Comparison of ENCODE assay signal across 16 cellular contexts in the genomic region with DNA sequence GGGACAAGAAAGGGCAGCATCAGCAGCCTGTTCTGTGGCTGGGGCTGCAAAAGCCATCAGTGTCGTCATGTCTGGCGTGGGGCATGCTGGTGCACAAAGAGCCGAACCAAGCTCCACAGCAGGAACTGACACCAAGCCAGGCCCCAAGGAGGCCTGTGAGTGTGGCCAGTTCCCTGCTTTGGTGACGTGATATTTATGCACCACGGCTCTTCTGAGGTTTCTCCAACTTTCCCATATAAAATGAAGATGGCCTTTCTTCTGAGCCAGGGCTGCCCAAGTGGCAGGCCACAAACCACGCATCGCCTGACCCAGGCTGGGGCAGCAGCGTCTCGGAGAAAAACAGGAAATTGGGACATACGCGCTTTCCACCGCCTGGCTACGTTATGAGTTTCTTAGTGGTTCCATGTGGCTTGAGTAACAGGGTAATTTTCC.
DNase-seq lines count a peak whose midpoint lies in the region; ATAC-seq and TF ChIP-seq lines count a peak whose summit lies in the region.
"Had no signal": no experiment of that assay in that cellular context is flagged by ENCODE, and none has a peak within 500 bp of the region (broad histone marks: within the 10 kb centered on the region; RNA-seq: fewer than 3 reads in every experiment).

No MANE protein-coding gene starts in this region.

- no peaks in the 10 kb centered on the region for H4K20me1 ChIP-seq in BLaER1

- intact Hi-C loops in head of caudate nucleus (cut with DNase I), result no loop called here

- peaks cover 16% of the 10 kb centered on the region for H3K36me3 ChIP-seq in BLaER1
- H3K36me3 ChIP-seq: transverse colon had no signal

- peak overlapping the region; percentile 32; the same call in 1 of the 2 replicates for H3K4me2 ChIP-seq in BLaER1

- H3K9me3 Mint-ChIP-seq in activated CD8-positive, alpha-beta memory T cell treated with anti-CD3 and anti-CD28 coated beads, Interleukin-2, amount 10 ng/mL, durations not matched to agents 7 days and 5 days (ENCODE audit: low read depth), result peaks cover 2% of the 10 kb centered on the region
- H3K9me3 Mint-ChIP-seq: activated T-helper 2 cell treated with anti-CD3 and anti-CD28 coated beads, Interferon-gamma antibody, Interleukin-2, Interleukin-4, amounts not matched to agents 10 μg/mL and 5 μg/mL and 100 μg/mL, durations not matched to agents 14 hours and 24 hours and 36 hours had no signal

- ATAC-seq in activated CD8-positive, alpha-beta memory T cell treated with anti-CD3 and anti-CD28 coated beads, Interleukin-2, amount 10 ng/mL, durations not matched to agents 7 days and 5 days, result no peak
- no peak for ATAC-seq in GM18505 (IDR thresholded peaks at IDR 0.05; ENCODE audit: unreplicated experiment)
- ATAC-seq: K562 had no signal

- H3K27ac ChIP-seq in BLaER1, result no peak overlapping the region

- peaks cover 23% of the 10 kb centered on the region for H3K4me1 ChIP-seq in BLaER1

- TF ChIP-seq CTCF in NB4 (IDR thresholded peaks at IDR 0.05; ENCODE audit: low read depth, low read length), result no peak

- H3K27ac Mint-ChIP-seq in activated CD8-positive, alpha-beta memory T cell treated with anti-CD3 and anti-CD28 coated beads, Interleukin-2, amount 10 ng/mL, durations not matched to agents 7 days and 5 days, result no peak overlapping the region
- H3K27ac Mint-ChIP-seq: activated T-helper 2 cell treated with anti-CD3 and anti-CD28 coated beads, Interferon-gamma antibody, Interleukin-2, Interleukin-4, amounts not matched to agents 10 μg/mL and 5 μg/mL and 100 μg/mL, durations not matched to agents 14 hours and 24 hours and 36 hours; CD4-positive, CD25-positive, alpha-beta regulatory T cell had no signal

- H3K4me3 ChIP-seq in BLaER1 (no peak overlapping the region), NB4 (ENCODE audit: low read depth, low read length) (peak overlapping the region; percentile 9)
- H3K4me3 ChIP-seq: K562, transverse colon had no signal

- no peak overlapping the region for H3K9ac ChIP-seq in BLaER1

- no peaks in the 10 kb centered on the region for H3K36me3 Mint-ChIP-seq in activated CD8-positive, alpha-beta memory T cell treated with anti-CD3 and anti-CD28 coated beads, Interleukin-2, amount 10 ng/mL, durations not matched to agents 7 days and 5 days
- H3K36me3 Mint-ChIP-seq: CD4-positive, CD25-positive, alpha-beta regulatory T cell had no signal

- DNase-seq in NB4 (ENCODE audit: low read depth) (peak; percentile 93), head of caudate nucleus (peak in 26 of 42 donors; percentile 20 to 70 (median 48)), pons (ENCODE audit: low spot score) (peak; percentile 60)
- no peak for DNase-seq in activated CD4-positive, alpha-beta T cell treated with anti-CD3 and anti-CD28 coated beads for 4 hours
- no peak for DNase-seq in activated CD8-positive, alpha-beta memory T cell treated with anti-CD3 and anti-CD28 coated beads, Interleukin-2, amount 10 ng/mL, durations not matched to agents 7 days and 5 days
- no peak for DNase-seq in effector CD8-positive, alpha-beta T cell (lab: John Stamatoyannopoulos, UW)
- DNase-seq: activated CD4-positive, alpha-beta T cell treated with anti-CD3 and anti-CD28 coated beads, Interleukin-2, amount 50 U/mL, for 4 hours; CD4-positive, CD25-positive, alpha-beta regulatory T cell; GOT3; NCI-H187; NCI-H510A treated with DMSO at 0.1 percent for 48 hours; transverse colon had no signal

- H3K4me1 Mint-ChIP-seq in activated CD8-positive, alpha-beta memory T cell treated with anti-CD3 and anti-CD28 coated beads, Interleukin-2, amount 10 ng/mL, durations not matched to agents 7 days and 5 days, result no peaks in the 10 kb centered on the region
- H3K4me1 Mint-ChIP-seq: CD4-positive, CD25-positive, alpha-beta regulatory T cell had no signal

- no peaks in the 10 kb centered on the region for H3K27me3 ChIP-seq in BLaER1
- H3K27me3 ChIP-seq: transverse colon had no signal

- peaks cover 12% of the 10 kb centered on the region; the same call in 1 of the 2 replicates for H3K9me3 ChIP-seq in BLaER1
- H3K9me3 ChIP-seq: transverse colon had no signal

- H3K27me3 Mint-ChIP-seq in activated CD8-positive, alpha-beta memory T cell treated with anti-CD3 and anti-CD28 coated beads, Interleukin-2, amount 10 ng/mL, durations not matched to agents 7 days and 5 days, result no peaks in the 10 kb centered on the region
- H3K27me3 Mint-ChIP-seq: CD4-positive, CD25-positive, alpha-beta regulatory T cell had no signal

- no peak overlapping the region for H3K4me3 Mint-ChIP-seq in activated CD8-positive, alpha-beta memory T cell treated with anti-CD3 and anti-CD28 coated beads, Interleukin-2, amount 10 ng/mL, durations not matched to agents 7 days and 5 days
- H3K4me3 Mint-ChIP-seq: CD4-positive, CD25-positive, alpha-beta regulatory T cell had no signal

- TF ChIP-seq POLR2A in NB4 (IDR thresholded peaks at IDR 0.05; ENCODE audit: extremely low read depth, insufficient read length), result no peak
- no peak for TF ChIP-seq POLR2A in GM18505 (IDR thresholded peaks at IDR 0.05; ENCODE audit: borderline replicate concordance, extremely low read depth, insufficient read depth, insufficient read length)

- CTCF ChIA-PET in activated CD8-positive, alpha-beta memory T cell treated with anti-CD3 and anti-CD28 coated beads, Interleukin-2, amount 10 ng/mL, durations not matched to agents 7 days and 5 days (lab: Charles Lee), result no interaction called here

Comparison
In these comparisons a context has a peak if more than half of its experiments do, and no peak if none do; other contexts are left out.
1. DNase-seq: peak in NB4 (single experiment), head of caudate nucleus (26 of 42) and pons (single experiment); none in activated CD4-positive, alpha-beta T cell treated with anti-CD3 and anti-CD28 coated beads for 4 hours (0 of 2), activated CD8-positive, alpha-beta memory T cell treated with anti-CD3 and anti-CD28 coated beads, Interleukin-2, amount 10 ng/mL, durations not matched to agents 7 days and 5 days (single experiment) and effector CD8-positive, alpha-beta T cell (single experiment).